ENCODE assay signal across 9 cellular contexts in the genomic region with DNA sequence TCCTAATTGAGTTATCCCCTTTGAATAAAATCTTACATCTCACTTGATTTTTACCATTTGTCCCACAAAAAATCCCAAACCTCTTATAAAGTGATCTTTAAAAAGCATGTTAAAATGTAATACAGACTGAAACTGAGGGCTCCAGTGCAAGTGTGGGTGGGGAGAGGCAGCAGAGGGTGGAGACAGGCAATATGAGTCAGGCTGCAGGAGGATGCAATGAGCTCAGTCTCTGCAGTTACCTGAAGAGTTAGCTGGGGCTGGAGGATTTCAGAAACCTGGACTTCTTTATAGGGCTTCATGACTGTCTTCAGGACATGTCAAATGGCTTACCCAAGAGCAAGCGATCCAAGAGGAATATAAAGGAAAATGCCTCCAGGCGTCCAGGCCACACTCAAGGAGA. TPM values are rescaled to one million over a fixed set of nuclear protein-coding genes. Genes with fewer than 3 reads are reported as not detected.
A peak's percentile ranks its signal among the peaks of the same experiment; 100 is the strongest.
DNase-seq lines count a peak whose midpoint lies in the region; ATAC-seq and TF ChIP-seq lines count a peak whose summit lies in the region.
"Had no signal": no experiment of that assay in that cellular context is flagged by ENCODE, and none has a peak within 500 bp of the region (broad histone marks: within the 10 kb centered on the region; RNA-seq: fewer than 3 reads in every experiment).

No MANE protein-coding gene starts in this region.

- intact Hi-C loops in CD4-positive, alpha-beta memory T cell (cut with micrococcal nuclease) = no loop called here
- intact Hi-C loops in PC-3 (cut with micrococcal nuclease) = no loop called here

- peak in 4 of 5 donors; percentile 14 to 28 (median 21) for DNase-seq in CD4-positive, alpha-beta memory T cell
- DNase-seq in PC-3 (peak; percentile 19), putamen (ENCODE audit: low spot score) (peak; percentile 34), smooth muscle cell (lab: John Stamatoyannopoulos, UW; ENCODE audit: unreplicated experiment) (no peak), SK-N-SH (no peak), ureter (ENCODE audit: low spot score) (no peak)
- DNase-seq in activated effector memory CD4-positive, alpha-beta T cell treated with anti-CD3 and anti-CD28 coated beads, Interleukin-2, amount 50 U/mL, for 16 hours = peak; percentile 82
- DNase-seq: effector CD4-positive, alpha-beta T cell had no signal

- H3K36me3 Mint-ChIP-seq in CD4-positive, alpha-beta memory T cell = peaks cover 3 to 8% of the 10 kb centered on the region in 2 donors

- H3K9me3 ChIP-seq in CD4-positive, alpha-beta memory T cell (ENCODE audit: control insufficient read depth in 1 of 2, low read length in 2 of 2) = no peaks in the 10 kb centered on the region
- no peaks in the 10 kb centered on the region for H3K9me3 ChIP-seq in PC-3 (ENCODE audit: low read length)
- no peaks in the 10 kb centered on the region for H3K9me3 ChIP-seq in smooth muscle cell (replicated peaks; ENCODE audit: low read depth)
- no peaks in the 10 kb centered on the region for H3K9me3 ChIP-seq in SK-N-SH

- H3K4me3 Mint-ChIP-seq in CD4-positive, alpha-beta memory T cell = peak overlapping the region; percentile 63 to 93 (median 78)

- no peaks in the 10 kb centered on the region for H4K20me1 ChIP-seq in PC-3 (ENCODE audit: low read length)
- no peaks in the 10 kb centered on the region for H4K20me1 ChIP-seq in smooth muscle cell (ENCODE audit: low read depth)
- no peaks in the 10 kb centered on the region for H4K20me1 ChIP-seq in SK-N-SH (ENCODE audit: insufficient read depth)

- no peaks in the 10 kb centered on the region for H3K9me3 Mint-ChIP-seq in CD4-positive, alpha-beta memory T cell

- H2AFZ ChIP-seq in PC-3 (ENCODE audit: low read length) (no peak overlapping the region), smooth muscle cell (ENCODE audit: low read depth) (no peak overlapping the region), SK-N-SH (ENCODE audit: low read depth) (no peak overlapping the region)

- TF ChIP-seq RAD21 in SK-N-SH (IDR thresholded peaks at IDR 0.05; ENCODE audit: low read length) = no peak

- ATAC-seq in PC-3 (peak; percentile 95), HG03175 (IDR thresholded peaks at IDR 0.05; ENCODE audit: unreplicated experiment) (no peak)

- H3K4me1 ChIP-seq in CD4-positive, alpha-beta memory T cell (ENCODE audit: insufficient read depth, low read length) = peaks cover 69% of the 10 kb centered on the region
- H3K4me1 ChIP-seq in PC-3 (ENCODE audit: insufficient read depth, low read length) = no peaks in the 10 kb centered on the region
- H3K4me1 ChIP-seq in smooth muscle cell (ENCODE audit: low read depth) = no peaks in the 10 kb centered on the region
- peaks cover 0 to 5% of the 10 kb centered on the region in 2 experiments; a peak in 1 of 4 replicates for H3K4me1 ChIP-seq in SK-N-SH (ENCODE audit: control insufficient read depth in 1 of 2, insufficient read depth in 2 of 2, low read depth in 1 of 2, low read length in 1 of 2)

- H3F3A ChIP-seq in PC-3 (ENCODE audit: low read length, unreplicated experiment) (no peaks in the 10 kb centered on the region), smooth muscle cell (ENCODE audit: low read depth) (no peaks in the 10 kb centered on the region), SK-N-SH (replicated peaks; ENCODE audit: insufficient read depth) (no peaks in the 10 kb centered on the region)

- no peaks in the 10 kb centered on the region for H3K27me3 ChIP-seq in CD4-positive, alpha-beta memory T cell (ENCODE audit: insufficient read depth, low read length)
- H3K27me3 ChIP-seq in PC-3 (ENCODE audit: low read length) = no peaks in the 10 kb centered on the region
- no peaks in the 10 kb centered on the region for H3K27me3 ChIP-seq in smooth muscle cell (ENCODE audit: low read depth)
- no peaks in the 10 kb centered on the region for H3K27me3 ChIP-seq in SK-N-SH (ENCODE audit: insufficient read depth)

- peak overlapping the region; percentile 25 for H3K27ac ChIP-seq in CD4-positive, alpha-beta memory T cell (ENCODE audit: low read depth, low read length)
- H3K27ac ChIP-seq in PC-3 (ENCODE audit: low read length) (no peak overlapping the region), smooth muscle cell (ENCODE audit: low read depth) (no peak overlapping the region), SK-N-SH (ENCODE audit: low read depth in 2 of 2, low read length in 1 of 2) (no peak overlapping the region)

- BruUV-seq in PC-3 (replicated peaks; lab: Mats Ljungman, UMichigan) = no TSS peak

- H3K4me1 Mint-ChIP-seq in CD4-positive, alpha-beta memory T cell = peaks cover 46 to 82% (median 62%) of the 10 kb centered on the region in 4 donors

- TF ChIP-seq CTCF in PC-3 (conservative IDR thresholded peaks at IDR 0.05; ENCODE audit: low read depth, low read length) = no peak
- TF ChIP-seq CTCF in smooth muscle cell (IDR thresholded peaks at IDR 0.05; ENCODE audit: borderline replicate concordance, insufficient read depth, poor library complexity, severe bottlenecking) = no peak
- no peak for TF ChIP-seq CTCF in SK-N-SH (IDR thresholded peaks at IDR 0.05)

- WGBS in smooth muscle cell (ENCODE audit: low lambda C conversion rate) = 95% methylated on average over 2 of the region's 2 CpGs
- 94% methylated on average over 2 of the region's 2 CpGs for WGBS in SK-N-SH (ENCODE audit: low lambda C conversion rate)

- H3K27ac Mint-ChIP-seq in CD4-positive, alpha-beta memory T cell = peak overlapping the region; percentile 73 to 96 (median 90)

- H3K9ac ChIP-seq in PC-3 (ENCODE audit: low read length) = no peak overlapping the region
- H3K9ac ChIP-seq in smooth muscle cell (ENCODE audit: low read depth) = no peak overlapping the region
- no peak overlapping the region for H3K9ac ChIP-seq in SK-N-SH

- H3K4me3 ChIP-seq in CD4-positive, alpha-beta memory T cell (ENCODE audit: low read length in 2 of 2) = peak overlapping the region in 1 of 2 donors; percentile 3
- H3K4me3 ChIP-seq in PC-3 (ENCODE audit: low read length) (no peak overlapping the region), smooth muscle cell (no peak overlapping the region), SK-N-SH (ENCODE audit: low read depth in 2 of 2, low read length in 1 of 2) (no peak overlapping the region)

- H3K9me2 ChIP-seq in PC-3 (replicated peaks; ENCODE audit: low read length) (no peaks in the 10 kb centered on the region), SK-N-SH (no peaks in the 10 kb centered on the region)

- H3K79me2 ChIP-seq in PC-3 (ENCODE audit: low read length) (no peaks in the 10 kb centered on the region), smooth muscle cell (ENCODE audit: low read depth) (no peaks in the 10 kb centered on the region), SK-N-SH (ENCODE audit: insufficient read depth) (no peaks in the 10 kb centered on the region)

- POLR2A ChIA-PET in CD4-positive, alpha-beta memory T cell (lab: Charles Lee; ENCODE audit: partially characterized antibody) = no interaction called here
- POLR2A ChIA-PET in PC-3 (lab: Charles Lee; ENCODE audit: unreplicated experiment) = interaction anchor here (0.7 kb wide), 1 partner anchor 11 kb away, joined by 3 read pairs; no protein-coding TSS in a partner anchor
- POLR2A ChIA-PET in SK-N-SH (lab: Yijun Ruan, JAX) = no interaction called here

- no peak for TF ChIP-seq EP300 in SK-N-SH (IDR thresholded peaks at IDR 0.05; ENCODE audit: borderline replicate concordance in 1 of 2, low read depth in 1 of 2, low read length in 1 of 2)

- H3K4me2 ChIP-seq in PC-3 (ENCODE audit: low read length) (no peak overlapping the region), smooth muscle cell (no peak overlapping the region), SK-N-SH (no peak overlapping the region)

- H3K36me3 ChIP-seq in CD4-positive, alpha-beta memory T cell (ENCODE audit: insufficient read depth, low read length) = no peaks in the 10 kb centered on the region
- H3K36me3 ChIP-seq in PC-3 (ENCODE audit: low read depth, low read length) = no peaks in the 10 kb centered on the region
- H3K36me3 ChIP-seq in smooth muscle cell (ENCODE audit: low read depth) = no peaks in the 10 kb centered on the region
- no peaks in the 10 kb centered on the region for H3K36me3 ChIP-seq in SK-N-SH (replicated peaks in 1 of 2; ENCODE audit: control insufficient read depth in 1 of 2, insufficient read depth in 2 of 2, low read length in 1 of 2)

- no peaks in the 10 kb centered on the region for H3K27me3 Mint-ChIP-seq in CD4-positive, alpha-beta memory T cell

- CTCF ChIA-PET in CD4-positive, alpha-beta memory T cell (lab: Charles Lee; ENCODE audit: partially characterized antibody) = interaction anchor here (0.8 to 1.0 kb wide), 3 partner anchors 21 to 418 kb away, joined by 3 to 7 read pairs (median 3); no protein-coding TSS in a partner anchor
- CTCF ChIA-PET in PC-3 (lab: Charles Lee) = no interaction called here
- CTCF ChIA-PET in SK-N-SH (lab: Yijun Ruan, JAX) = interaction anchor here (0.7 to 1.4 kb wide), 4 partner anchors 9 to 713 kb away, joined by 3 to 4 read pairs (median 4); no protein-coding TSS in a partner anchor

TF ChIP-seq in SK-N-SH, 30 proteins besides CTCF, POLR2A, EP300 and RAD21:
- TF ChIP-seq RCOR1 (IDR thresholded peaks at IDR 0.05; ENCODE audit: low read length) = no peak
- TF ChIP-seq, protein P1, sequence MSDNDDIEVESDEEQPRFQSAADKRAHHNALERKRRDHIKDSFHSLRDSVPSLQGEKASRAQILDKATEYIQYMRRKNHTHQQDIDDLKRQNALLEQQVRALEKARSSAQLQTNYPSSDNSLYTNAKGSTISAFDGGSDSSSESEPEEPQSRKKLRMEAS (IDR thresholded peaks at IDR 0.05; ENCODE audit: low read depth) = no peak
- TF ChIP-seq FOXJ3 (CRISPR knock-in tag; IDR thresholded peaks at IDR 0.05) = no peak
- no peak for TF ChIP-seq MXI1 (IDR thresholded peaks at IDR 0.05; ENCODE audit: low read depth, low read length)
- TF ChIP-seq SIN3A (IDR thresholded peaks at IDR 0.05; ENCODE audit: borderline replicate concordance, low read depth, low read length) = no peak
- TF ChIP-seq USF1 (IDR thresholded peaks at IDR 0.05; ENCODE audit: borderline replicate concordance, low read depth) = no peak

RNA-seq across cellular contexts. Expression of gene COLQ, which starts 14.3 kb away (rescaled TPM):
- total RNA-seq in CD4-positive, alpha-beta memory T cell = 1 to 10 TPM; 6.1 to 6.3 TPM
- polyA plus RNA-seq in CD4-positive, alpha-beta memory T cell = 1 to 10 TPM; 2.8 to 9.7 TPM
- 1.5 and 1.8 TPM in 2 replicates for total RNA-seq in PC-3 (2014; rRNA removed)
- 1.3 and 1.8 TPM in 2 replicates for total RNA-seq in smooth muscle cell
- 0.69 and 3.0 TPM in 2 replicates for polyA plus RNA-seq in smooth muscle cell
- polyA plus RNA-seq in SK-N-SH (2012; rRNA removed) = 1.5 and 1.9 TPM in 2 replicates
- polyA plus RNA-seq in SK-N-SH (2012; cell fraction: cytosol; rRNA removed) = 0.37 and 0.87 TPM in 2 replicates
- 10.7 and 12.8 TPM in 2 replicates for polyA plus RNA-seq in SK-N-SH (2012; cell fraction: nucleus; rRNA removed)
- 6.1 TPM for total RNA-seq in ureter

Comparison
In these comparisons a context has a peak if more than half of its experiments do, and no peak if none do; other contexts are left out.
1. DNase-seq: peak in CD4-positive, alpha-beta memory T cell (4 of 5), PC-3 (single experiment), activated effector memory CD4-positive, alpha-beta T cell treated with anti-CD3 and anti-CD28 coated beads, Interleukin-2, amount 50 U/mL, for 16 hours (single experiment) and putamen (single experiment); none in smooth muscle cell (single experiment), SK-N-SH (single experiment) and ureter (single experiment).